In genomic region chr2:182496596-182496995, GRCh38 we compare ENCODE assay signal across 22 cellular contexts.
DNase-seq lines count a peak whose midpoint lies in the region; ATAC-seq, FAIRE-seq and TF ChIP-seq lines count a peak whose summit lies in the region.
"Had no signal": no experiment of that assay in that cellular context is flagged by ENCODE, and none has a peak within 500 bp of the region (broad histone marks: within the 10 kb centered on the region; RNA-seq: fewer than 3 reads in every experiment).

No MANE protein-coding gene starts in this region.

- ATAC-seq in IMR-90 (ENCODE audit: low read depth) (no peak), upper lobe of right lung (no peak), HG02571 (IDR thresholded peaks at IDR 0.05; ENCODE audit: unreplicated experiment) (no peak)
- ATAC-seq: CD8-positive, alpha-beta T cell had no signal

- no peaks in the 10 kb centered on the region for H3K36me3 ChIP-seq in IMR-90 (ENCODE audit: control insufficient read depth, insufficient read depth, low read length)
- H3K36me3 ChIP-seq in H1 (ENCODE audit: control insufficient read depth in 2 of 4, insufficient read depth in 4 of 4, low read length in 3 of 4), result no peaks in the 10 kb centered on the region
- H3K36me3 ChIP-seq in smooth muscle cell (ENCODE audit: low read depth), result no peaks in the 10 kb centered on the region
- H3K36me3 ChIP-seq in upper lobe of right lung, result no peaks in the 10 kb centered on the region
- H3K36me3 ChIP-seq: BLaER1 treated with 17β-estradiol and CSF1 and Interleukin-3, amounts not matched to agents 10 nM and 100 nM had no signal

- H3F3A ChIP-seq in smooth muscle cell (ENCODE audit: low read depth), result no peaks in the 10 kb centered on the region

- H4K20me1 ChIP-seq in IMR-90 (ENCODE audit: insufficient read depth, low read length), result no peaks in the 10 kb centered on the region
- H4K20me1 ChIP-seq in H1 (replicated peaks in 1 of 2; ENCODE audit: control insufficient read depth in 1 of 2, insufficient read depth in 2 of 2, low read length in 2 of 2), result no peaks in the 10 kb centered on the region
- no peaks in the 10 kb centered on the region for H4K20me1 ChIP-seq in smooth muscle cell (ENCODE audit: low read depth)
- H4K20me1 ChIP-seq: BLaER1 treated with 17β-estradiol and CSF1 and Interleukin-3, amounts not matched to agents 10 nM and 100 nM had no signal

- H3K4ac ChIP-seq in IMR-90 (ENCODE audit: low read depth, low read length) (no peak overlapping the region), H1 (replicated peaks; ENCODE audit: insufficient read length, low read depth, low read length) (no peak overlapping the region)

- H2BK5ac ChIP-seq in IMR-90 (ENCODE audit: low read depth, low read length, poor library complexity, severe bottlenecking), result no peak overlapping the region
- H2BK5ac ChIP-seq in H1 (ENCODE audit: low read depth, low read length), result peak overlapping the region; percentile 90; the same call in 1 of the 2 replicates

- H3K4me1 ChIP-seq in IMR-90 (ENCODE audit: control insufficient read depth, insufficient read depth, low read length), result no peaks in the 10 kb centered on the region
- H3K4me1 ChIP-seq in H1 (replicated peaks in 1 of 4; ENCODE audit: control insufficient read depth in 3 of 4, insufficient read depth in 4 of 4, low read length in 3 of 4), result peaks cover 0 to 11% (median 2%) of the 10 kb centered on the region in 4 experiments; a peak in 4 of 7 replicates
- peaks cover 7% of the 10 kb centered on the region for H3K4me1 ChIP-seq in smooth muscle cell (ENCODE audit: low read depth)
- no peaks in the 10 kb centered on the region for H3K4me1 ChIP-seq in upper lobe of right lung

- 0 out of 2 replicates have a peak overlapping the region, but pooled peaks have one; percentile 76 for H2BK12ac ChIP-seq in H1 (ENCODE audit: low read depth, low read length)

- H3K79me2 ChIP-seq in H1 (ENCODE audit: control insufficient read depth in 1 of 2, insufficient read depth in 2 of 2, low read length in 2 of 2) (no peaks in the 10 kb centered on the region), smooth muscle cell (ENCODE audit: low read depth) (no peaks in the 10 kb centered on the region)

- H2BK20ac ChIP-seq in IMR-90 (ENCODE audit: low read depth, low read length) (no peak overlapping the region), H1 (ENCODE audit: low read length) (no peak overlapping the region)

- H3K27me3 Mint-ChIP-seq in immature natural killer cell (ENCODE audit: low read depth in 3 of 3), result peaks cover 0 to 3% (median 0%) of the 10 kb centered on the region in 3 donors

- H3K4me3 ChIP-seq in IMR-90 (ENCODE audit: insufficient read depth, low read depth, low read length) (no peak overlapping the region), H1 (ENCODE audit: extremely low read depth in 1 of 4, insufficient read depth in 2 of 4, low read depth in 3 of 4, low read length in 4 of 4) (no peak overlapping the region), smooth muscle cell (no peak overlapping the region), upper lobe of right lung (no peak overlapping the region)
- H3K4me3 ChIP-seq: BLaER1 treated with 17β-estradiol and CSF1 and Interleukin-3, amounts not matched to agents 10 nM and 100 nM; SK-N-MC had no signal

- POLR2A ChIA-PET in IMR-90 (lab: Charles Lee; ENCODE audit: unreplicated experiment) (no interaction called here), H1 (lab: Charles Lee; ENCODE audit: partially characterized antibody) (no interaction called here)

- TF ChIP-seq RAD21 in IMR-90 (IDR thresholded peaks at IDR 0.05; ENCODE audit: low read length), result no peak
- no peak for TF ChIP-seq RAD21 in H1 (IDR thresholded peaks at IDR 0.05 in 1 of 2, conservative IDR thresholded peaks at IDR 0.05 in 1 of 2; ENCODE audit: low read depth in 2 of 2, low read length in 2 of 2)

- no peaks in the 10 kb centered on the region for H3K27me3 ChIP-seq in IMR-90 (ENCODE audit: control insufficient read depth, insufficient read depth, low read length)
- no peaks in the 10 kb centered on the region for H3K27me3 ChIP-seq in H1 (replicated peaks in 1 of 4; ENCODE audit: control insufficient read depth in 3 of 4, extremely low read depth in 1 of 4, insufficient read depth in 3 of 4, low read length in 3 of 4)
- no peaks in the 10 kb centered on the region for H3K27me3 ChIP-seq in smooth muscle cell (ENCODE audit: low read depth)
- no peaks in the 10 kb centered on the region for H3K27me3 ChIP-seq in upper lobe of right lung
- H3K27me3 ChIP-seq: BLaER1 treated with 17β-estradiol and CSF1 and Interleukin-3, amounts not matched to agents 10 nM and 100 nM had no signal

- H3K4me3 Mint-ChIP-seq in immature natural killer cell, result no peak overlapping the region
- H3K4me3 Mint-ChIP-seq: CD8-positive, alpha-beta T cell had no signal

- BruUV-seq in IMR-90 (replicated peaks; lab: Mats Ljungman, UMichigan), result no TSS peak

- H3K14ac ChIP-seq in IMR-90 (replicated peaks; ENCODE audit: low read depth, low read length), result no peak overlapping the region
- H3K14ac ChIP-seq in H1 (ENCODE audit: insufficient read length), result no peak overlapping the region

- H3K4me2 ChIP-seq in IMR-90 (ENCODE audit: low read depth, low read length), result no peak overlapping the region
- no peak overlapping the region for H3K4me2 ChIP-seq in H1 (ENCODE audit: insufficient read depth in 1 of 2, low read depth in 2 of 2, low read length in 2 of 2)
- H3K4me2 ChIP-seq in smooth muscle cell, result peak overlapping the region; percentile 28
- H3K4me2 ChIP-seq: BLaER1 treated with 17β-estradiol and CSF1 and Interleukin-3, amounts not matched to agents 10 nM and 100 nM had no signal

- H3K9me3 Mint-ChIP-seq in immature natural killer cell, result peaks cover 2 to 9% (median 4%) of the 10 kb centered on the region in 6 donors
- H3K9me3 Mint-ChIP-seq: CD8-positive, alpha-beta T cell had no signal

- no CpG with 5 or more reads among the region's 2 CpGs for WGBS in IMR-90 (ENCODE audit: extremely low coverage in 2 of 2, insufficient read length in 1 of 2), 2 experiments
- WGBS in H1 (ENCODE audit: extremely low coverage in 1 of 2, insufficient coverage in 1 of 2, insufficient read length in 1 of 2, insufficient replicate concordance in 2 of 2, low coverage in 1 of 2, low lambda C conversion rate in 2 of 2, missing lambda C conversion rate in 1 of 2), 2 experiments, result 81% methylated on average over 2 of the region's 2 CpGs; no CpG with 5 or more reads in 1 of the 2 experiments
- 38% methylated on average over 2 of the region's 2 CpGs for WGBS in smooth muscle cell (ENCODE audit: low lambda C conversion rate)

- TF ChIP-seq POLR2A in IMR-90 (IDR thresholded peaks at IDR 0.05; ENCODE audit: low read depth, low read length) (no peak), H1 (IDR thresholded peaks at IDR 0.05; ENCODE audit: control extremely low read depth in 1 of 2, low read depth in 2 of 2, low read length in 2 of 2) (no peak)

- H2AK5ac ChIP-seq in IMR-90 (ENCODE audit: low read depth, low read length) (no peak overlapping the region), H1 (ENCODE audit: low read depth, low read length) (no peak overlapping the region)

- peak overlapping the region; percentile 18 for H2AFZ ChIP-seq in IMR-90 (replicated peaks; ENCODE audit: low read length, poor library complexity)
- H2AFZ ChIP-seq in H1 (ENCODE audit: low read length), result peak overlapping the region; percentile 70
- H2AFZ ChIP-seq in smooth muscle cell (ENCODE audit: low read depth), result peak overlapping the region; percentile 49

- no peak overlapping the region for H3K27ac ChIP-seq in IMR-90 (ENCODE audit: insufficient read depth, low read length)
- no peak overlapping the region for H3K27ac ChIP-seq in H1 (ENCODE audit: low read depth, low read length)
- no peak overlapping the region for H3K27ac ChIP-seq in smooth muscle cell (ENCODE audit: low read depth)
- H3K27ac ChIP-seq in upper lobe of right lung, result no peak overlapping the region
- H3K27ac ChIP-seq: BLaER1 treated with 17β-estradiol and CSF1 and Interleukin-3, amounts not matched to agents 10 nM and 100 nM; SK-N-MC had no signal

- intact Hi-C loops in IMR-90 (cut with micrococcal nuclease), result no loop called here
- intact Hi-C loops in upper lobe of right lung (cut with DNase I), result no loop called here

- no peak overlapping the region for H3K18ac ChIP-seq in IMR-90 (ENCODE audit: low read depth, low read length)
- no peak overlapping the region for H3K18ac ChIP-seq in H1 (ENCODE audit: extremely low read depth, low read length)

- H3K56ac ChIP-seq in IMR-90 (ENCODE audit: extremely low read depth, insufficient read depth, low read length) (no peak overlapping the region), H1 (replicated peaks; ENCODE audit: insufficient read length, low read depth, low read length) (no peak overlapping the region)

- dilution Hi-C loops in IMR-90 (cut with HindIII; ENCODE audit: low sequenced_read_pairs, unreplicated experiment), result no loop called here

- no peaks in the 10 kb centered on the region for H3K9me1 ChIP-seq in IMR-90 (ENCODE audit: insufficient read depth, low read length)

- no peak overlapping the region for H3K9ac ChIP-seq in IMR-90 (ENCODE audit: low read depth, low read length)
- no peak overlapping the region for H3K9ac ChIP-seq in H1 (replicated peaks in 1 of 4; ENCODE audit: extremely low read depth in 1 of 4, low read depth in 3 of 4, low read length in 3 of 4)
- H3K9ac ChIP-seq in smooth muscle cell (ENCODE audit: low read depth), result no peak overlapping the region
- H3K9ac ChIP-seq: BLaER1 treated with 17β-estradiol and CSF1 and Interleukin-3, amounts not matched to agents 10 nM and 100 nM had no signal

- H3K23ac ChIP-seq in IMR-90 (ENCODE audit: low read depth, low read length), result no peak overlapping the region
- H3K23ac ChIP-seq in H1 (ENCODE audit: insufficient read length), result no peak overlapping the region

- no peak overlapping the region for H3K27ac Mint-ChIP-seq in immature natural killer cell
- H3K27ac Mint-ChIP-seq: CD8-positive, alpha-beta T cell had no signal

- H2AK9ac ChIP-seq in IMR-90 (replicated peaks; ENCODE audit: low read depth, low read length, poor library complexity), result no peak overlapping the region

- DNase-seq in IMR-90, result no peak
- peak in 1 of 2 experiments; percentile 19 for DNase-seq in H1 (ENCODE audit: low read depth in 1 of 2, low spot score in 2 of 2)
- DNase-seq in islet precursor cell, result peak; percentile 65
- DNase-seq in smooth muscle cell (lab: John Stamatoyannopoulos, UW; ENCODE audit: unreplicated experiment), result no peak
- DNase-seq in immature natural killer cell, result no peak
- no peak for DNase-seq in upper lobe of right lung
- DNase-seq: Calu3, DMS53, EL, GOT3, NCI-H1436 treated with DMSO at 0.1 percent for 48 hours, NCI-H2029, NCI-H446, NCI-H69, OCI-M1, SHP77 had no signal

- H2BK15ac ChIP-seq in IMR-90 (ENCODE audit: low read depth, low read length), result no peak overlapping the region
- H2BK15ac ChIP-seq in H1 (ENCODE audit: low read length), result no peak overlapping the region

- H2BK120ac ChIP-seq in IMR-90 (ENCODE audit: low read depth, low read length) (no peak overlapping the region), H1 (replicated peaks; ENCODE audit: low read depth, low read length) (no peak overlapping the region)

- no peak for TF ChIP-seq EP300 in H1 (IDR thresholded peaks at IDR 0.05; ENCODE audit: borderline replicate concordance in 1 of 2, low read depth in 2 of 2, low read length in 2 of 2)

- no peak overlapping the region for H4K8ac ChIP-seq in IMR-90 (ENCODE audit: low read depth in 2 of 2, low read length in 2 of 2)
- H4K8ac ChIP-seq in H1 (ENCODE audit: extremely low read depth, insufficient read depth, low read length), result peak overlapping the region; percentile 57; the same call in 1 of the 2 replicates

- H3K4me1 Mint-ChIP-seq in immature natural killer cell, result no peaks in the 10 kb centered on the region

- H4K5ac ChIP-seq in IMR-90 (ENCODE audit: low read depth, low read length) (no peak overlapping the region), H1 (ENCODE audit: insufficient read length, low read depth, low read length) (no peak overlapping the region)

- H3K9me3 ChIP-seq in IMR-90 (ENCODE audit: control insufficient read depth, insufficient read depth, low read length), result no peaks in the 10 kb centered on the region
- no peaks in the 10 kb centered on the region for H3K9me3 ChIP-seq in H1 (ENCODE audit: insufficient read depth in 2 of 2, low read depth in 1 of 2, low read length in 1 of 2)
- H3K9me3 ChIP-seq in smooth muscle cell (replicated peaks; ENCODE audit: low read depth), result no peaks in the 10 kb centered on the region
- no peaks in the 10 kb centered on the region for H3K9me3 ChIP-seq in upper lobe of right lung
- H3K9me3 ChIP-seq: BLaER1 treated with 17β-estradiol and CSF1 and Interleukin-3, amounts not matched to agents 10 nM and 100 nM had no signal

- no peak for FAIRE-seq in H1 (lab: Jason Lieb, UNC)
- FAIRE-seq: GM12891, GM19239 had no signal

- in situ Hi-C loops in IMR-90 (cut with MboI; ENCODE audit: low sequenced_read_pairs), result no loop called here

- H3K36me3 Mint-ChIP-seq in immature natural killer cell, result no peaks in the 10 kb centered on the region
- H3K36me3 Mint-ChIP-seq: CD8-positive, alpha-beta T cell had no signal

- no peaks in the 10 kb centered on the region for H3K23me2 ChIP-seq in H1 (ENCODE audit: low read depth, low read length)

- no peaks in the 10 kb centered on the region for H3K79me1 ChIP-seq in IMR-90 (ENCODE audit: low read depth in 1 of 2, low read length in 2 of 2)
- no peaks in the 10 kb centered on the region for H3K79me1 ChIP-seq in H1 (ENCODE audit: low read depth, low read length)

- no peak for TF ChIP-seq CTCF in IMR-90 (conservative IDR thresholded peaks at IDR 0.05; ENCODE audit: low read depth, low read length)
- TF ChIP-seq CTCF in H1 (IDR thresholded peaks at IDR 0.05; ENCODE audit: control extremely low read depth in 1 of 3, insufficient read depth in 1 of 3, low read depth in 1 of 3, low read length in 3 of 3), result no peak
- no peak for TF ChIP-seq CTCF in smooth muscle cell (IDR thresholded peaks at IDR 0.05; ENCODE audit: borderline replicate concordance, insufficient read depth, poor library complexity, severe bottlenecking)
- no peak for TF ChIP-seq CTCF in upper lobe of right lung (IDR thresholded peaks at IDR 0.05)

- CTCF ChIA-PET in IMR-90 (lab: Yijun Ruan, JAX) (no interaction called here), H1 (lab: Charles Lee; ENCODE audit: partially characterized antibody) (no interaction called here)

- no peak overlapping the region for H4K91ac ChIP-seq in IMR-90 (ENCODE audit: insufficient read depth, low read depth, low read length)
- H4K91ac ChIP-seq in H1 (replicated peaks; ENCODE audit: insufficient read length, low read length), result peak overlapping the region; percentile 47

Comparison
In these comparisons a context has a peak if more than half of its experiments do, and no peak if none do; other contexts are left out.
1. H2AFZ ChIP-seq: peak in every context shown above with its lines; median percentile 70 in H1; 49 in smooth muscle cell; 18 in IMR-90.